Comparison of ENCODE assay signal across 9 cellular contexts in genomic region chr7:142153400-142153799, GRCh38. TPM values are rescaled to one million over a fixed set of nuclear protein-coding genes. Genes with fewer than 3 reads are reported as not detected.
DNase-seq lines count a peak whose midpoint lies in the region; ATAC-seq and TF ChIP-seq lines count a peak whose summit lies in the region.
"Had no signal": no experiment of that assay in that cellular context is flagged by ENCODE, and none has a peak within 500 bp of the region (broad histone marks: within the 10 kb centered on the region; RNA-seq: fewer than 3 reads in every experiment).

No MANE protein-coding gene starts in this region.

- H3K9ac ChIP-seq in parathyroid adenoma: no peak overlapping the region

- in situ Hi-C loops in G401 (cut with HindIII; ENCODE audit: low sequenced_read_pairs): no loop called here

- H3K4me3 ChIP-seq in parathyroid adenoma (ENCODE audit: low read depth, low read length): no peak overlapping the region

- H3K9me3 ChIP-seq in parathyroid adenoma (ENCODE audit: control insufficient read depth, low read length): no peaks in the 10 kb centered on the region

- H3K27me3 ChIP-seq in parathyroid adenoma (ENCODE audit: control insufficient read depth, insufficient read depth, low read length): no peaks in the 10 kb centered on the region

- DNase-seq in LHCN-M2 (ENCODE audit: low read depth) (peak; percentile 16), astrocyte of the hippocampus (ENCODE audit: low read depth, low spot score) (peak; percentile 17), globus pallidus (ENCODE audit: low spot score) (no peak), G401 (ENCODE audit: low spot score) (no peak), AG08395 (ENCODE audit: low spot score) (no peak)

- H2AFZ ChIP-seq in parathyroid adenoma: no peak overlapping the region

- ATAC-seq in GM18868 (IDR thresholded peaks at IDR 0.05; ENCODE audit: unreplicated experiment): peak; percentile 70
- no peak for ATAC-seq in GM18519 (IDR thresholded peaks at IDR 0.05; ENCODE audit: low FRiP score, unreplicated experiment)

- H3K36me3 ChIP-seq in parathyroid adenoma (ENCODE audit: control insufficient read depth, insufficient read depth, low read length): no peaks in the 10 kb centered on the region

- H3K4me2 ChIP-seq in parathyroid adenoma (ENCODE audit: low read length): no peak overlapping the region

- H3K27ac ChIP-seq in parathyroid adenoma: no peak overlapping the region

- H3K4me1 ChIP-seq in parathyroid adenoma: no peaks in the 10 kb centered on the region

- TF ChIP-seq CTCF in parathyroid adenoma (IDR thresholded peaks at IDR 0.05): peak; percentile 56

- no peaks in the 10 kb centered on the region for H3K79me2 ChIP-seq in parathyroid adenoma

RNA-seq across cellular contexts. Expression of gene MGAM2, which starts 41.9 kb away (rescaled TPM):
- not detected in 2 replicates for total RNA-seq in LHCN-M2 (2014; rRNA removed)
- polyA plus RNA-seq in LHCN-M2 (2012): not detected
- total RNA-seq in G401 (2014; rRNA removed; shearing (Covaris generic)): not detected in 2 replicates
- total RNA-seq: activated CD8-positive, alpha-beta memory T cell treated with anti-CD3 and anti-CD28 coated beads for 36 hours had no signal

Comparison
In these comparisons a context has a peak if more than half of its experiments do, and no peak if none do; other contexts are left out.
1. DNase-seq: peak in LHCN-M2 (single experiment) and astrocyte of the hippocampus (single experiment); none in globus pallidus (single experiment), G401 (single experiment) and AG08395 (single experiment).